In the genomic region with DNA sequence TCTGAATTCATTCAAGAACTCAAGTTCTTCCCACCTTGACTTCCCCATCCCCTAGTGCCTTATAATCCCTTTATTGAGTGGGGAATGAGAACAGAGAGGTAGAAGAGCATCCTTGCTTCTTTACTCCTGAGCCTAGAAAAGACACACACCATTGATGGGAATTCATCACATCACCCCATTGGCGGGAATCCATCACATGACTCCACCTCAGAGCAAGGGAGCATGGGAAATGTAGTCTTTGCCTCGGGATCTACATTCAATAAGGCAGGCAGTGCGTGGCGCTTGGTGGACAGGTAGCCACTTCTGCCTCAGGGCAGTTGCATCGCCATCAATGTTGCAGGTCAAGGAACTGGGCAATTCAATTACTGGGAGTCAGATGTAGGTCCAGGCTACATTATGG, we compare ENCODE assay signal across 13 cellular contexts. TPM values are rescaled to one million over a fixed set of nuclear protein-coding genes. Genes with fewer than 3 reads are reported as not detected.
DNase-seq lines count a peak whose midpoint lies in the region; ATAC-seq, FAIRE-seq and TF ChIP-seq lines count a peak whose summit lies in the region.
"Had no signal": no experiment of that assay in that cellular context is flagged by ENCODE, and none has a peak within 500 bp of the region (broad histone marks: within the 10 kb centered on the region; RNA-seq: fewer than 3 reads in every experiment).

No MANE protein-coding gene starts in this region.

- TF ChIP-seq POLR2A in HepG2 (IDR thresholded peaks at IDR 0.05; ENCODE audit: insufficient read depth in 1 of 2, low read depth in 2 of 2, low read length in 2 of 2) (no peak), right lobe of liver (IDR thresholded peaks at IDR 0.05) (no peak)

- no peak overlapping the region for H2AFZ ChIP-seq in HepG2 (ENCODE audit: low read length)

- TF ChIP-seq EP300 in HepG2 (IDR thresholded peaks at IDR 0.05; ENCODE audit: low read depth in 2 of 2, low read length in 2 of 2) (no peak), HepG2 (CRISPR knock-in tag; IDR thresholded peaks at IDR 0.05; ENCODE audit: borderline replicate concordance) (no peak)

- DNase-seq in HepG2 (ENCODE audit: low spot score), result no peak
- DNase-seq in right lobe of liver, result no peak
- peak; percentile 31 for DNase-seq in M059J (ENCODE audit: low read depth)
- DNase-seq in choroid plexus epithelial cell (ENCODE audit: low read depth), result peak; percentile 13
- no peak for DNase-seq in NCI-H69 (lab: John Stamatoyannopoulos, UW)
- no peak for DNase-seq in ureter (ENCODE audit: low spot score)
- DNase-seq: activated naive CD4-positive, alpha-beta T cell treated with Interleukin-2 at 50 U/mL for 16 hours; NCI-H1436 treated with DMSO at 0.1 percent for 48 hours; retina; T-helper 17 cell had no signal

- no peaks in the 10 kb centered on the region for H3K9me3 ChIP-seq in HepG2 (ENCODE audit: low read length)
- no peaks in the 10 kb centered on the region for H3K9me3 ChIP-seq in right lobe of liver

- ATAC-seq in HepG2 (no peak), right lobe of liver (no peak), HG03175 (IDR thresholded peaks at IDR 0.05; ENCODE audit: unreplicated experiment) (no peak), HG03442 (IDR thresholded peaks at IDR 0.05; ENCODE audit: unreplicated experiment) (no peak)
- ATAC-seq: T-helper 17 cell had no signal

- WGBS in HepG2 (ENCODE audit: low lambda C conversion rate), result no CpG with 5 or more reads among the region's 5 CpGs
- 30% methylated on average over 3 of the region's 5 CpGs for WGBS in right lobe of liver (ENCODE audit: insufficient coverage, low coverage, low lambda C conversion rate, missing lambda C conversion rate)

- H3K27ac ChIP-seq in HepG2 (ENCODE audit: extremely low read length, insufficient read depth, low read length), result no peak overlapping the region
- no peak overlapping the region for H3K27ac ChIP-seq in right lobe of liver
- H3K27ac ChIP-seq: BLaER1 treated with 17β-estradiol and CSF1 and Interleukin-3, amounts not matched to agents 10 nM and 100 nM had no signal

- no TSS peak for BruUV-seq in HepG2 (replicated peaks; lab: Mats Ljungman, UMichigan)

- TF ChIP-seq RAD21 in HepG2 (CRISPR knock-in tag; IDR thresholded peaks at IDR 0.05), result no peak

- no peak overlapping the region for H3K9ac ChIP-seq in HepG2 (ENCODE audit: insufficient read depth, low read depth, low read length)
- H3K9ac ChIP-seq: BLaER1 treated with 17β-estradiol and CSF1 and Interleukin-3, amounts not matched to agents 10 nM and 100 nM had no signal

- no peak overlapping the region for H3K4me2 ChIP-seq in HepG2 (ENCODE audit: low read depth, low read length)
- H3K4me2 ChIP-seq: BLaER1 treated with 17β-estradiol and CSF1 and Interleukin-3, amounts not matched to agents 10 nM and 100 nM had no signal

- H3K4me1 ChIP-seq in HepG2 (ENCODE audit: insufficient read depth, low read length), result no peaks in the 10 kb centered on the region
- H3K4me1 ChIP-seq in right lobe of liver, result no peaks in the 10 kb centered on the region
- H3K4me1 ChIP-seq: BLaER1 treated with 17β-estradiol and CSF1 and Interleukin-3, amounts not matched to agents 10 nM and 100 nM had no signal

- no peak for FAIRE-seq in HepG2 (lab: Jason Lieb, UNC)

- no peak overlapping the region for H3K4me3 ChIP-seq in HepG2 (replicated peaks in 1 of 3; ENCODE audit: insufficient read depth in 1 of 3, low read depth in 2 of 3, low read length in 3 of 3)
- no peak overlapping the region for H3K4me3 ChIP-seq in right lobe of liver
- H3K4me3 ChIP-seq in choroid plexus epithelial cell (ENCODE audit: low read depth, low read length), result no peak overlapping the region
- H3K4me3 ChIP-seq: BLaER1 treated with 17β-estradiol and CSF1 and Interleukin-3, amounts not matched to agents 10 nM and 100 nM had no signal

- TF ChIP-seq CTCF in HepG2 (CRISPR knock-in tag; IDR thresholded peaks at IDR 0.05), result no peak
- no peak for TF ChIP-seq CTCF in right lobe of liver (IDR thresholded peaks at IDR 0.05)
- TF ChIP-seq CTCF in choroid plexus epithelial cell (conservative IDR thresholded peaks at IDR 0.05; ENCODE audit: low read depth, low read length), result no peak

- POLR2A ChIA-PET in HepG2 (lab: Yijun Ruan, JAX), result no interaction called here

- H3K36me3 ChIP-seq in HepG2 (replicated peaks in 1 of 2; ENCODE audit: control insufficient read depth in 1 of 2, insufficient read depth in 2 of 2, low read length in 2 of 2), result no peaks in the 10 kb centered on the region
- no peaks in the 10 kb centered on the region for H3K36me3 ChIP-seq in right lobe of liver
- H3K36me3 ChIP-seq: BLaER1 treated with 17β-estradiol and CSF1 and Interleukin-3, amounts not matched to agents 10 nM and 100 nM had no signal

- H3K79me2 ChIP-seq in HepG2 (ENCODE audit: insufficient read depth, low read length), result no peaks in the 10 kb centered on the region

- intact Hi-C loops in HepG2 (cut with micrococcal nuclease; ENCODE audit: unreplicated experiment), result no loop called here
- intact Hi-C loops in right lobe of liver (cut with DNase I), result no loop called here

- CTCF ChIA-PET in HepG2 (lab: Yijun Ruan, JAX; ENCODE audit: low intra/inter-chr PET ratio, low total read pairs), result no interaction called here

- in situ Hi-C loops in HepG2 (cut with HindIII; ENCODE audit: extremely low pct_ligation_motif_present, low pct_unique_long_range_greater_than_20kb), result no loop called here

- H3K27me3 ChIP-seq in HepG2 (ENCODE audit: control insufficient read depth in 1 of 2, insufficient read depth in 2 of 2, low read length in 2 of 2), result no peaks in the 10 kb centered on the region
- no peaks in the 10 kb centered on the region for H3K27me3 ChIP-seq in right lobe of liver
- H3K27me3 ChIP-seq: BLaER1 treated with 17β-estradiol and CSF1 and Interleukin-3, amounts not matched to agents 10 nM and 100 nM had no signal

- H4K20me1 ChIP-seq in HepG2 (ENCODE audit: insufficient read depth, low read length), result no peaks in the 10 kb centered on the region
- H4K20me1 ChIP-seq: BLaER1 treated with 17β-estradiol and CSF1 and Interleukin-3, amounts not matched to agents 10 nM and 100 nM had no signal

TF ChIP-seq in HepG2, 621 proteins besides CTCF, POLR2A, EP300 and RAD21:
- TF ChIP-seq THAP11 (CRISPR knock-in tag; IDR thresholded peaks at IDR 0.05), result peak; percentile 76
- TF ChIP-seq ZNF33A (CRISPR knock-in tag; IDR thresholded peaks at IDR 0.05; ENCODE audit: borderline replicate concordance), result no peak
- no peak for TF ChIP-seq PAWR (CRISPR knock-in tag; IDR thresholded peaks at IDR 0.05; ENCODE audit: borderline replicate concordance)
- TF ChIP-seq NFYC (CRISPR knock-in tag; IDR thresholded peaks at IDR 0.05), result peak; percentile 32; the same call in 1 of the 2 replicates
- TF ChIP-seq, protein P1, sequence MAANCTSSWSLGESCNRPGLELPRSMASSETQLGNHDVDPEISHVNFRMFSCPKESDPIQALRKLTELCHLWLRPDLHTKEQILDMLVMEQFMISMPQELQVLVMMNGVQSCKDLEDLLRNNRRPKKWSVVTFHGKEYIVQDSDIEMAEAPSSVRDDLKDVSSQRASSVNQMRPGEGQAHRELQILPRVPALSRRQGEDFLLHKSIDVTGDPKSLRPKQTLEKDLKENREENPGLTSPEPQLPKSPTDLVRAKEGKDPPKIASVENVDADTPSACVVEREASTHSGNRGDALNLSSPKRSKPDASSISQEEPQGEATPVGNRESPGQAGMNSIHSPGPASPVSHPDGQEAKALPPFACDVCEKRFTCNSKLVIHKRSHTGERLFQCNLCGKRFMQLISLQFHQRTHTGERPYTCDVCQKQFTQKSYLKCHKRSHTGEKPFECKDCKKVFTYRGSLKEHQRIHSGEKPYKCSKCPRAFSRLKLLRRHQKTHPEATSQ (CRISPR knock-in tag; IDR thresholded peaks at IDR 0.05; ENCODE audit: borderline replicate concordance), result no peak
- TF ChIP-seq ZNF143 (CRISPR knock-in tag; IDR thresholded peaks at IDR 0.05), result peak; percentile 77
TF ChIP-seq in HepG2: peak in this region for 3.

RNA-seq across cellular contexts. Expression of a gene that starts 50.7 kb away (rescaled TPM):
- total RNA-seq in HepG2 (2016; rRNA removed; fragmentation: Illumina TruSeq; extraction: Trizol) (not detected in 2 replicates), right lobe of liver (1 to 10 TPM in 5 of 6 experiments, under 1 TPM in 1; 0.70 to 6.1 (median 2.0) TPM), ureter (130 TPM)
- not detected in 2 replicates for total RNA-seq in HepG2 (2016; cell fraction: cytosol; rRNA removed; fragmentation: Illumina TruSeq; extraction: Trizol; ENCODE audit: low read depth)
- total RNA-seq in HepG2 (2016; cell fraction: insoluble cytoplasmic fraction; rRNA removed; fragmentation: Illumina TruSeq; extraction: Trizol), result not detected in 2 replicates
- total RNA-seq in HepG2 (2016; cell fraction: membrane; rRNA removed; fragmentation: Illumina TruSeq; extraction: Trizol), result not detected in 2 replicates
- not detected in 2 replicates for total RNA-seq in HepG2 (2016; cell fraction: nucleus; rRNA removed; fragmentation: Illumina TruSeq; extraction: Trizol)
- not detected in 2 replicates for polyA plus RNA-seq in HepG2 (2011; rRNA removed)
- not detected in 2 replicates for polyA plus RNA-seq in HepG2 (2011; cell fraction: cytosol; rRNA removed)
- polyA plus RNA-seq in HepG2 (2011; cell fraction: nucleus; rRNA removed), result not detected in 2 replicates
- not detected in 2 replicates for polyA plus RNA-seq in HepG2 (2012)
- not detected in 2 replicates for polyA plus RNA-seq in HepG2 (2016; cell fraction: cytosol; fragmentation: Illumina TruSeq; extraction: Trizol; ENCODE audit: low read depth)
- not detected in 2 replicates for polyA plus RNA-seq in HepG2 (2016; cell fraction: insoluble cytoplasmic fraction; fragmentation: Illumina TruSeq; extraction: Trizol; ENCODE audit: low read depth)
- not detected in 2 replicates for polyA plus RNA-seq in HepG2 (2016; cell fraction: membrane; fragmentation: Illumina TruSeq; extraction: Trizol; ENCODE audit: low read depth)
- polyA plus RNA-seq in HepG2 (2016; cell fraction: nucleus; fragmentation: Illumina TruSeq; extraction: Trizol; ENCODE audit: insufficient read depth, low read depth), result not detected in 2 replicates
- not detected in 2 replicates for polyA minus RNA-seq in HepG2 (2011; rRNA and poly(A)+ RNA removed; ENCODE audit: low replicate concordance)
- polyA minus RNA-seq in HepG2 (2011; cell fraction: cytosol; rRNA and poly(A)+ RNA removed), result not detected in 2 replicates
- polyA minus RNA-seq in HepG2 (2011; cell fraction: nucleus; rRNA and poly(A)+ RNA removed), result not detected in 2 replicates
- 2.8 and 5.5 TPM in 2 replicates for total RNA-seq in M059J (2014; rRNA removed; shearing (Covaris generic))
- total RNA-seq: T-helper 17 cell had no signal

Comparison
In these comparisons a context has a peak if more than half of its experiments do, and no peak if none do; other contexts are left out.
1. DNase-seq: peak in M059J (single experiment) and choroid plexus epithelial cell (single experiment); none in HepG2 (single experiment), right lobe of liver (0 of 3), NCI-H69 (single experiment) and ureter (single experiment).
2. RNA of a gene that starts 50.7 kb away (total RNA-seq): 130 TPM in ureter (single experiment); 2.8 to 5.5 TPM in M059J, 0.70 to 6.1 TPM in right lobe of liver and not detected in HepG2; every median in the first group is over 10 times any median in the second.